Comparison of ENCODE assay signal across 8 cellular contexts in the genomic region with DNA sequence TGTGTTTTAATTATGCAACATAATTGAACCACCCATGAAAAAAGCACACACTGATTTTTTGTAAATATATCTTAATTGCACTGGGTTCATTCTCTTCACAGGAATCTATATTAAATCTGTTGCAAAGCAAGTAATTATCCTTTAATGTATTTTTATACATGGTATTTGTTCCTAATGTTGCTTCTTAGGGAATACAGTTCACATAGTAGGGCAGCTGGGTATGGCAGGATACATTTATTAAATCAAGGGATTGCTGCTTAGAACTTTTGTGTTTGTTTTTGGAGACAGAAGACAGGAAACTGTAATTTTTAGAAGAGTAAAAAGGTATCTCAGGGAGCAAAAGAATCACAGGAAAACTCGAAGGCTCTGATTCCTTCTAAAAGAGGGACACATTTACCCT. TPM values are rescaled to one million over a fixed set of nuclear protein-coding genes. Genes with fewer than 3 reads are reported as not detected.
A peak's percentile ranks its signal among the peaks of the same experiment; 100 is the strongest.
DNase-seq lines count a peak whose midpoint lies in the region; ATAC-seq, FAIRE-seq and TF ChIP-seq lines count a peak whose summit lies in the region.

No MANE protein-coding gene starts in this region.

- no peak for ATAC-seq in PC-3
- no peak for ATAC-seq in pancreas

- H3F3A ChIP-seq in PC-3 (ENCODE audit: low read length, unreplicated experiment), result no peaks in the 10 kb centered on the region

- H3K27me3 Mint-ChIP-seq in CD8-positive, alpha-beta memory T cell, result peaks cover 1 to 4% of the 10 kb centered on the region in 2 donors
- no peaks in the 10 kb centered on the region for H3K27me3 Mint-ChIP-seq in endothelial cell (ENCODE audit: unreplicated experiment)

- BruUV-seq in PC-3 (replicated peaks; lab: Mats Ljungman, UMichigan), result no TSS peak

- H3K4me3 ChIP-seq in CD8-positive, alpha-beta memory T cell (ENCODE audit: low read length), result peak overlapping the region; percentile 96
- H3K4me3 ChIP-seq in PC-3 (ENCODE audit: low read length) (peak overlapping the region; percentile 96), pancreas (peak overlapping the region; percentile 71 to 100 (median 88)), ovary (no peak overlapping the region)

- H3K9ac ChIP-seq in PC-3 (ENCODE audit: low read length), result peak overlapping the region; percentile 94

- peaks cover 24% of the 10 kb centered on the region for H3K4me1 ChIP-seq in CD8-positive, alpha-beta memory T cell (ENCODE audit: insufficient read depth, low read length)
- H3K4me1 ChIP-seq in PC-3 (ENCODE audit: insufficient read depth, low read length), result peaks cover 18% of the 10 kb centered on the region
- peaks cover 0 to 14% (median 0%) of the 10 kb centered on the region in 3 donors for H3K4me1 ChIP-seq in pancreas
- H3K4me1 ChIP-seq in ovary (ENCODE audit: insufficient read depth), result peaks cover 3% of the 10 kb centered on the region

- in situ Hi-C loops in G401 (cut with HindIII; ENCODE audit: low sequenced_read_pairs), result no loop called here

- H3K4me3 Mint-ChIP-seq in CD8-positive, alpha-beta memory T cell, result peak overlapping the region; percentile 94 to 98 (median 97)
- peak overlapping the region; percentile 94 for H3K4me3 Mint-ChIP-seq in endothelial cell (ENCODE audit: unreplicated experiment)

- FAIRE-seq in pancreas (lab: Jason Lieb, UNC), result no peak

- peaks cover 36% of the 10 kb centered on the region for H3K79me2 ChIP-seq in PC-3 (ENCODE audit: low read length)

- H3K27ac Mint-ChIP-seq in CD8-positive, alpha-beta memory T cell, result peak overlapping the region; percentile 87 to 100 (median 94)
- H3K27ac Mint-ChIP-seq in endothelial cell (ENCODE audit: unreplicated experiment), result peak overlapping the region; percentile 68

- no peaks in the 10 kb centered on the region for H3K9me2 ChIP-seq in PC-3 (replicated peaks; ENCODE audit: low read length)

- CTCF ChIA-PET in CD8-positive, alpha-beta memory T cell (lab: Charles Lee), result interaction anchor here (1.1 to 1.2 kb wide), 3 partner anchors 24 to 404 kb away, joined by 3 to 4 read pairs (median 3); partner anchors contain the start of gene NEDD9
- CTCF ChIA-PET in PC-3 (lab: Charles Lee), result no interaction called here

- no peaks in the 10 kb centered on the region for H3K27me3 ChIP-seq in CD8-positive, alpha-beta memory T cell (ENCODE audit: insufficient read depth, low read length, poor library complexity, severe bottlenecking)
- H3K27me3 ChIP-seq in PC-3 (ENCODE audit: low read length), result no peaks in the 10 kb centered on the region
- H3K27me3 ChIP-seq in pancreas, result no peaks in the 10 kb centered on the region
- H3K27me3 ChIP-seq in ovary, result no peaks in the 10 kb centered on the region

- H4K20me1 ChIP-seq in PC-3 (ENCODE audit: low read length), result no peaks in the 10 kb centered on the region

- no peaks in the 10 kb centered on the region for H3K9me3 ChIP-seq in CD8-positive, alpha-beta memory T cell (ENCODE audit: low read length)
- H3K9me3 ChIP-seq in PC-3 (ENCODE audit: low read length), result no peaks in the 10 kb centered on the region
- H3K9me3 ChIP-seq in pancreas, result no peaks in the 10 kb centered on the region
- H3K9me3 ChIP-seq in ovary, result no peaks in the 10 kb centered on the region

- peaks cover 0 to 12% (median 3%) of the 10 kb centered on the region in 3 donors for H3K36me3 Mint-ChIP-seq in CD8-positive, alpha-beta memory T cell
- no peaks in the 10 kb centered on the region for H3K36me3 Mint-ChIP-seq in endothelial cell (ENCODE audit: low read depth, unreplicated experiment)

- TF ChIP-seq EP300 in ovary (IDR thresholded peaks at IDR 0.05), result no peak

- H3K4me2 ChIP-seq in PC-3 (ENCODE audit: low read length), result peak overlapping the region; percentile 93

- TF ChIP-seq POLR2A in ovary (IDR thresholded peaks at IDR 0.05), result no peak

- DNase-seq in CD8-positive, alpha-beta memory T cell, result no peak
- no peak for DNase-seq in PC-3
- DNase-seq in endothelial cell (ENCODE audit: low spot score), result no peak
- no peak for DNase-seq in pancreas
- DNase-seq in putamen (ENCODE audit: low spot score), result no peak
- DNase-seq in G401 (ENCODE audit: low spot score), result no peak
- no peak for DNase-seq in ovary
- DNase-seq in anterior cingulate cortex (lab: John Stamatoyannopoulos, UW), result no peak

- TF ChIP-seq CTCF in PC-3 (conservative IDR thresholded peaks at IDR 0.05; ENCODE audit: low read depth, low read length), result no peak
- TF ChIP-seq CTCF in endothelial cell (IDR thresholded peaks at IDR 0.05; ENCODE audit: unreplicated experiment), result no peak
- TF ChIP-seq CTCF in pancreas (IDR thresholded peaks at IDR 0.05), result no peak
- no peak for TF ChIP-seq CTCF in ovary (IDR thresholded peaks at IDR 0.05)

- H3K36me3 ChIP-seq in CD8-positive, alpha-beta memory T cell (ENCODE audit: insufficient read depth, low read length), result no peaks in the 10 kb centered on the region
- no peaks in the 10 kb centered on the region for H3K36me3 ChIP-seq in PC-3 (ENCODE audit: low read depth, low read length)
- H3K36me3 ChIP-seq in pancreas, result no peaks in the 10 kb centered on the region
- H3K36me3 ChIP-seq in ovary, result no peaks in the 10 kb centered on the region

- H3K9me3 Mint-ChIP-seq in CD8-positive, alpha-beta memory T cell, result no peaks in the 10 kb centered on the region
- H3K9me3 Mint-ChIP-seq in endothelial cell (ENCODE audit: unreplicated experiment), result no peaks in the 10 kb centered on the region

- POLR2A ChIA-PET in CD8-positive, alpha-beta memory T cell (lab: Charles Lee), result interaction anchor here (1.5 kb wide), 1 partner anchor 289 kb away, joined by 8 read pairs; no protein-coding TSS in a partner anchor
- POLR2A ChIA-PET in PC-3 (lab: Charles Lee; ENCODE audit: unreplicated experiment), result interaction anchor here (0.6 to 0.7 kb wide), 2 partner anchors 140 to 404 kb away, joined by 3 read pairs; partner anchors contain the start of gene NEDD9

- peak overlapping the region; percentile 95 for H3K27ac ChIP-seq in CD8-positive, alpha-beta memory T cell (ENCODE audit: low read depth, low read length)
- H3K27ac ChIP-seq in PC-3 (ENCODE audit: low read length), result no peak overlapping the region
- H3K27ac ChIP-seq in pancreas, result peak overlapping the region; percentile 93 to 98 (median 96)
- H3K27ac ChIP-seq in ovary, result peak overlapping the region in 1 of 2 donors; percentile 99

- intact Hi-C loops in PC-3 (cut with micrococcal nuclease), result loop anchor here (5.0 to 10.0 kb wide), 2 partner anchors 142 to 485 kb away; partner anchors contain the start of gene NEDD9
- intact Hi-C loops in pancreas (cut with DNase I), result no loop called here
- intact Hi-C loops in ovary (cut with DNase I), result no loop called here

- 0 to 5% methylated on average over 1 of the region's 1 CpG for WGBS in pancreas, 2 donors
- WGBS in ovary, 3 donors, result 2 to 13% (median 4%) methylated on average over 1 of the region's 1 CpG

- H3K4me1 Mint-ChIP-seq in CD8-positive, alpha-beta memory T cell, result peaks cover 25 to 38% (median 32%) of the 10 kb centered on the region in 3 donors
- peaks cover 24% of the 10 kb centered on the region for H3K4me1 Mint-ChIP-seq in endothelial cell (ENCODE audit: unreplicated experiment)

- H2AFZ ChIP-seq in PC-3 (ENCODE audit: low read length), result peak overlapping the region; percentile 98

RNA-seq across cellular contexts. Expression of gene SMIM13, which starts 1.0 kb away (rescaled TPM):
- total RNA-seq in CD8-positive, alpha-beta memory T cell, result 10 to 100 TPM; 14.7 to 16.0 TPM
- polyA plus RNA-seq in CD8-positive, alpha-beta memory T cell, result 4.6 TPM
- 7.1 and 9.0 TPM in 2 replicates for total RNA-seq in PC-3 (2014; rRNA removed)
- 8.7 TPM for total RNA-seq in endothelial cell (ENCODE audit: unreplicated experiment)
- total RNA-seq in pancreas, result 1 to 10 TPM; 2.5 to 5.1 (median 3.1) TPM
- polyA plus RNA-seq in pancreas, result 1 to 10 TPM; 1.4 to 2.4 TPM
- 17.3 and 18.5 TPM in 2 replicates for total RNA-seq in G401 (2014; rRNA removed; shearing (Covaris generic))
- 1 to 10 TPM; 5.3 to 8.4 (median 6.2) TPM for total RNA-seq in ovary
- polyA plus RNA-seq in ovary, result 1 to 10 TPM; 3.6 to 5.8 TPM

RNA-seq across cellular contexts. Expression of gene ERVFRD-1, which starts 18.9 kb away (rescaled TPM):
- not detected for total RNA-seq in CD8-positive, alpha-beta memory T cell
- 0.12 TPM for polyA plus RNA-seq in CD8-positive, alpha-beta memory T cell
- not detected in 2 replicates for total RNA-seq in PC-3 (2014; rRNA removed)
- not detected for total RNA-seq in endothelial cell (ENCODE audit: unreplicated experiment)
- under 1 TPM in 2 of 6 donors, not detected in 4; 0.06 to 0.09 TPM for total RNA-seq in pancreas
- under 1 TPM in 1 of 2 donors, not detected in 1; 0.07 TPM for polyA plus RNA-seq in pancreas
- 0.17 TPM in 1 of 2 replicates, not detected in the other for total RNA-seq in G401 (2014; rRNA removed; shearing (Covaris generic))
- total RNA-seq in ovary, result under 1 TPM in 2 of 7 donors, not detected in 5; 0.05 to 0.12 TPM
- polyA plus RNA-seq in ovary, result under 1 TPM in 1 of 2 donors, not detected in 1; 0.78 TPM

RNA-seq across cellular contexts. Expression of gene ELOVL2, which starts 48.5 kb away (rescaled TPM):
- total RNA-seq in CD8-positive, alpha-beta memory T cell, result not detected
- polyA plus RNA-seq in CD8-positive, alpha-beta memory T cell, result not detected
- 0.91 and 1.8 TPM in 2 replicates for total RNA-seq in PC-3 (2014; rRNA removed)
- total RNA-seq in endothelial cell (ENCODE audit: unreplicated experiment), result 0.31 TPM
- total RNA-seq in pancreas, result 1 to 10 TPM; 1.3 to 2.2 (median 1.6) TPM
- polyA plus RNA-seq in pancreas, result 1 to 10 TPM; 1.5 to 1.9 TPM
- 4.6 and 6.6 TPM in 2 replicates for total RNA-seq in G401 (2014; rRNA removed; shearing (Covaris generic))
- total RNA-seq in ovary, result 1 to 10 TPM in 1 of 7 donors, under 1 TPM in 5, not detected in 1; 0.11 to 1.4 (median 0.28) TPM
- polyA plus RNA-seq in ovary, result 1 to 10 TPM in 1 of 2 donors, under 1 TPM in 1; 0.18 to 1.0 TPM
